Comparison of ENCODE assay signal across 9 cellular contexts in the genomic region with DNA sequence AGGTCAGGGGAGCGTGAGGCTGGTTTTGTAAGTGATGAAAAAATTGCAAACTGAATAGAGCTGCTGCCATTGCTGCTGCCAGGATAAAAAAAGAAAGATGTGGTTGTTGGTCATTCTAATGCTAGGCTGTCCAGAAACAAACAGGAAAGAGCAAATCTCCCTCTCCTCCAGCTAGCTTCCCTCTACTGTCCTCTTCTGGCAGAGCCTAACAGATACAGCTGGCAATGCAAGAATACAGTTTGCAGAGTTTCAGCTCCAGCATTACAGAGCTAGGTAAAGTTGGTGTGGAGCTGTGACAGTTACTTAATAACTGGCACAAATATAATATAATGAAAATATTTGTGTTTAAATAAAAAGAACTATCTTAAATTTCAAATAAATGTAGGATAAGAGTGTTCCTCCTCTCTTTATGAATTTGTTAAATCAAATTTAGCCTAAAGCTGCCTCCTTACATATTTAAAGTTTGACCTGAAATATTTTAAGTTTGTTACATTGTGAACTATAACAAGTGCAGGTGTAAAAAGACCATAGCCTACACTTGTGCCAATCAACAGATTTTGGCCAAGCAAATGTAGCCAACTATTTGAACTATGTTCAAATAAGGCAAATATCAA.
A peak's percentile ranks its signal among the peaks of the same experiment; 100 is the strongest.
DNase-seq lines count a peak whose midpoint lies in the region; ATAC-seq and TF ChIP-seq lines count a peak whose summit lies in the region.
"Had no signal": no experiment of that assay in that cellular context is flagged by ENCODE, and none has a peak within 500 bp of the region (broad histone marks: within the 10 kb centered on the region; RNA-seq: fewer than 3 reads in every experiment).

No MANE protein-coding gene starts in this region.

- peak; percentile 83 for ATAC-seq in GM21360 (IDR thresholded peaks at IDR 0.05; ENCODE audit: unreplicated experiment)
- no peak for ATAC-seq in activated CD8-positive, alpha-beta memory T cell treated with anti-CD3 and anti-CD28 coated beads, Interleukin-2, amount 10 ng/mL, durations not matched to agents 7 days and 5 days

- H3K4me1 Mint-ChIP-seq in activated CD8-positive, alpha-beta memory T cell treated with anti-CD3 and anti-CD28 coated beads, Interleukin-2, amount 10 ng/mL, durations not matched to agents 7 days and 5 days, result no peaks in the 10 kb centered on the region

- no peaks in the 10 kb centered on the region for H3K9me2 ChIP-seq in MM.1S (replicated peaks; ENCODE audit: insufficient read depth, low read length)

- H3K4me2 ChIP-seq in MM.1S (ENCODE audit: low read depth, low read length), result peak overlapping the region; percentile 27; the same call in 1 of the 2 replicates

- peak; percentile 9 for DNase-seq in A673 (ENCODE audit: low spot score)
- DNase-seq in MM.1S, result peak; percentile 86
- DNase-seq in globus pallidus (ENCODE audit: low spot score), result peak; percentile 35
- DNase-seq in uterus, result no peak
- DNase-seq in cerebellar nuclear complex (lab: John Stamatoyannopoulos, UW), result no peak
- DNase-seq in hippocampal formation (lab: John Stamatoyannopoulos, UW), result no peak
- no peak for DNase-seq in activated CD8-positive, alpha-beta memory T cell treated with anti-CD3 and anti-CD28 coated beads, Interleukin-2, amount 10 ng/mL, durations not matched to agents 7 days and 5 days
- DNase-seq: CD4-positive, CD25-positive, alpha-beta regulatory T cell had no signal

- H3K36me3 Mint-ChIP-seq in activated CD8-positive, alpha-beta memory T cell treated with anti-CD3 and anti-CD28 coated beads, Interleukin-2, amount 10 ng/mL, durations not matched to agents 7 days and 5 days, result no peaks in the 10 kb centered on the region
- H3K36me3 Mint-ChIP-seq: CD4-positive, CD25-positive, alpha-beta regulatory T cell had no signal

- no peak overlapping the region for H3K4me3 Mint-ChIP-seq in activated CD8-positive, alpha-beta memory T cell treated with anti-CD3 and anti-CD28 coated beads, Interleukin-2, amount 10 ng/mL, durations not matched to agents 7 days and 5 days
- H3K4me3 Mint-ChIP-seq: CD4-positive, CD25-positive, alpha-beta regulatory T cell had no signal

- H3K9me3 Mint-ChIP-seq in activated CD8-positive, alpha-beta memory T cell treated with anti-CD3 and anti-CD28 coated beads, Interleukin-2, amount 10 ng/mL, durations not matched to agents 7 days and 5 days (ENCODE audit: low read depth), result no peaks in the 10 kb centered on the region

- no peaks in the 10 kb centered on the region for H3K79me2 ChIP-seq in MM.1S (ENCODE audit: low read length)

- H3K27ac ChIP-seq in A673 (ENCODE audit: low read depth, low read length, poor library complexity, severe bottlenecking) (no peak overlapping the region), MM.1S (ENCODE audit: low read length) (peak overlapping the region; percentile 17; the same call in 1 of the 2 replicates), uterus (no peak overlapping the region)

- H3K4me3 ChIP-seq in A673 (ENCODE audit: low read depth, low read length, poor library complexity, severe bottlenecking), result no peak overlapping the region
- no peak overlapping the region for H3K4me3 ChIP-seq in MM.1S (ENCODE audit: low read length)
- no peak overlapping the region for H3K4me3 ChIP-seq in uterus

- CTCF ChIA-PET in A673 (lab: Charles Lee), result interaction anchor here (0.8 to 1.2 kb wide), 2 partner anchors 246 to 562 kb away, joined by 3 to 4 read pairs; no protein-coding TSS in a partner anchor
- CTCF ChIA-PET in activated CD8-positive, alpha-beta memory T cell treated with anti-CD3 and anti-CD28 coated beads, Interleukin-2, amount 10 ng/mL, durations not matched to agents 7 days and 5 days (lab: Charles Lee), result no interaction called here

- no TSS peak for BruUV-seq in A673 (replicated peaks; lab: Mats Ljungman, UMichigan)

- no peaks in the 10 kb centered on the region for H3K27me3 Mint-ChIP-seq in activated CD8-positive, alpha-beta memory T cell treated with anti-CD3 and anti-CD28 coated beads, Interleukin-2, amount 10 ng/mL, durations not matched to agents 7 days and 5 days

- intact Hi-C loops in A673 (cut with micrococcal nuclease; ENCODE audit: unreplicated experiment) (no loop called here), uterus (cut with DNase I; ENCODE audit: low total_unique reads) (no loop called here)

- no peaks in the 10 kb centered on the region for H3F3A ChIP-seq in MM.1S (ENCODE audit: insufficient read depth, low read length)

- H2AFZ ChIP-seq in MM.1S (ENCODE audit: low read length), result peak overlapping the region; percentile 65

- H3K36me3 ChIP-seq in A673 (ENCODE audit: insufficient read depth, low read length, poor library complexity, severe bottlenecking) (no peaks in the 10 kb centered on the region), MM.1S (replicated peaks; ENCODE audit: insufficient read depth, low read length) (no peaks in the 10 kb centered on the region), uterus (no peaks in the 10 kb centered on the region)

- TF ChIP-seq CTCF in A673 (conservative IDR thresholded peaks at IDR 0.05; ENCODE audit: low read depth, low read length), result peak; percentile 52
- TF ChIP-seq CTCF in MM.1S (IDR thresholded peaks at IDR 0.05; ENCODE audit: low read length), result peak; percentile 90
- TF ChIP-seq CTCF in uterus (IDR thresholded peaks at IDR 0.05), result peak in 3 of 4 experiments; percentile 38 to 57 (median 49)

- H3K27me3 ChIP-seq in A673 (replicated peaks; ENCODE audit: insufficient read depth, low read depth, low read length, poor library complexity), result no peaks in the 10 kb centered on the region
- H3K27me3 ChIP-seq in MM.1S (replicated peaks; ENCODE audit: insufficient read depth, low read length), result no peaks in the 10 kb centered on the region
- H3K27me3 ChIP-seq in uterus, result no peaks in the 10 kb centered on the region

- H3K4me1 ChIP-seq in A673 (ENCODE audit: insufficient read depth, low read length, poor library complexity, severe bottlenecking), result no peaks in the 10 kb centered on the region
- H3K4me1 ChIP-seq in MM.1S (ENCODE audit: low read length), result peaks cover 14% of the 10 kb centered on the region
- no peaks in the 10 kb centered on the region for H3K4me1 ChIP-seq in uterus

- H3K9me3 ChIP-seq in A673 (ENCODE audit: low read depth, low read length, poor library complexity, severe bottlenecking), result no peaks in the 10 kb centered on the region
- H3K9me3 ChIP-seq in MM.1S (replicated peaks; ENCODE audit: insufficient read depth, low read length), result no peaks in the 10 kb centered on the region
- no peaks in the 10 kb centered on the region for H3K9me3 ChIP-seq in uterus

- POLR2A ChIA-PET in A673 (lab: Charles Lee; ENCODE audit: low non-redundant PET), result interaction anchor here (0.6 kb wide), 1 partner anchor 798 kb away, joined by 4 read pairs; no protein-coding TSS in a partner anchor

- no peak overlapping the region for H3K27ac Mint-ChIP-seq in activated CD8-positive, alpha-beta memory T cell treated with anti-CD3 and anti-CD28 coated beads, Interleukin-2, amount 10 ng/mL, durations not matched to agents 7 days and 5 days
- H3K27ac Mint-ChIP-seq: CD4-positive, CD25-positive, alpha-beta regulatory T cell had no signal

- TF ChIP-seq POLR2A in uterus (IDR thresholded peaks at IDR 0.05), result no peak

- H4K20me1 ChIP-seq in MM.1S (ENCODE audit: insufficient read depth, low read length), result no peaks in the 10 kb centered on the region

- H3K9ac ChIP-seq in MM.1S (ENCODE audit: low read length), result no peak overlapping the region

Comparison
In these comparisons a context has a peak if more than half of its experiments do, and no peak if none do; other contexts are left out.
1. DNase-seq: peak in A673 (single experiment), MM.1S (single experiment) and globus pallidus (single experiment); none in uterus (0 of 2), cerebellar nuclear complex (0 of 2), hippocampal formation (0 of 2) and activated CD8-positive, alpha-beta memory T cell treated with anti-CD3 and anti-CD28 coated beads, Interleukin-2, amount 10 ng/mL, durations not matched to agents 7 days and 5 days (single experiment).
2. Peak in every context shown above with its lines, with median percentiles within 50 percentile points of each other: CTCF ChIP-seq.